30 cellular contexts compared by ENCODE assay signal in genomic region chr19:18655173-18655844, GRCh38. TPM values are rescaled to one million over a fixed set of nuclear protein-coding genes. Genes with fewer than 3 reads are reported as not detected.
"Had no signal": no experiment of that assay in that cellular context is flagged by ENCODE, and none has a peak within 500 bp of the region (broad histone marks: within the 10 kb centered on the region; RNA-seq: fewer than 3 reads in every experiment).

No MANE protein-coding gene starts in this region.

- H3K36me3 ChIP-seq: adrenal gland, cardiac muscle cell, SJCRH30 had no signal

- H3K9me3 ChIP-seq: adrenal gland, SJCRH30 had no signal

- H3K4me1 Mint-ChIP-seq: activated CD4-positive, alpha-beta T cell treated with anti-CD3 and anti-CD28 coated beads, Interleukin-2, amount 10 ng/mL, durations not matched to agents 7 days and 5 days had no signal

- H3K4me3 ChIP-seq: adrenal gland, cardiac muscle cell, SJCRH30, SK-N-MC had no signal

- H3K4me3 Mint-ChIP-seq: activated CD4-positive, alpha-beta T cell treated with anti-CD3 and anti-CD28 coated beads for 36 hours; activated CD4-positive, alpha-beta T cell treated with anti-CD3 and anti-CD28 coated beads, Interleukin-2, amount 10 ng/mL, durations not matched to agents 7 days and 5 days; activated CD8-positive, alpha-beta T cell treated with anti-CD3 and anti-CD28 coated beads, Interleukin-2, amount 10 ng/mL, durations not matched to agents 7 days and 5 days; activated naive CD4-positive, alpha-beta T cell treated with anti-CD3 and anti-CD28 coated beads for 36 hours; activated T-cell treated with anti-CD3 and anti-CD28 coated beads, Interleukin-2, amount 50 U/mL, for 24 hours; central memory CD8-positive, alpha-beta T cell had no signal

- H3K27ac ChIP-seq: cardiac muscle cell, SJCRH30, SK-N-MC had no signal

- H3K27ac Mint-ChIP-seq: activated CD4-positive, alpha-beta T cell treated with anti-CD3 and anti-CD28 coated beads for 36 hours; activated CD4-positive, alpha-beta T cell treated with anti-CD3 and anti-CD28 coated beads, Interleukin-2, amount 10 ng/mL, durations not matched to agents 7 days and 5 days; activated CD8-positive, alpha-beta T cell treated with anti-CD3 and anti-CD28 coated beads, Interleukin-2, amount 10 ng/mL, durations not matched to agents 7 days and 5 days; activated naive CD4-positive, alpha-beta T cell treated with anti-CD3 and anti-CD28 coated beads for 36 hours; activated T-cell treated with anti-CD3 and anti-CD28 coated beads, Interleukin-2, amount 50 U/mL, for 24 hours; activated T-helper 2 cell treated with anti-CD3 and anti-CD28 coated beads, Interferon-gamma antibody, Interleukin-2, Interleukin-4, amounts not matched to agents 10 μg/mL and 5 μg/mL and 100 μg/mL, durations not matched to agents 14 hours and 24 hours and 36 hours had no signal

- DNase-seq: activated CD4-positive, alpha-beta T cell treated with anti-CD3 and anti-CD28 coated beads for 36 hours; activated CD4-positive, alpha-beta T cell treated with anti-CD3 and anti-CD28 coated beads, Interleukin-2, amount 10 ng/mL, durations not matched to agents 7 days and 5 days; activated CD4-positive, alpha-beta T cell treated with anti-CD3 and anti-CD28 coated beads, Interleukin-2, amount 50 U/mL, for 48 hours; activated CD8-positive, alpha-beta T cell treated with anti-CD3 and anti-CD28 coated beads, Interleukin-2, amount 10 ng/mL, durations not matched to agents 7 days and 5 days; activated gamma-delta T cell; activated naive CD4-positive, alpha-beta T cell treated with anti-CD3 and anti-CD28 coated beads for 36 hours; activated T-cell treated with anti-CD3 and anti-CD28 coated beads, Interleukin-2, amount 50 U/mL, for 24 hours; adrenal gland; NCI-H1092 treated with DMSO at 0.1 percent for 48 hours; NCI-H1417; NCI-H146; NCI-H187; NCI-H2029 treated with DMSO at 0.1 percent for 48 hours; NCI-H2107; NCI-H510A; NCI-H526; NCI-H748 treated with DMSO at 0.1 percent for 48 hours; OCI-M1; SHP77; SJCRH30; T1000 had no signal

- H3K27me3 ChIP-seq: adrenal gland, cardiac muscle cell had no signal

- H3K36me3 Mint-ChIP-seq: activated naive CD4-positive, alpha-beta T cell treated with anti-CD3 and anti-CD28 coated beads, Interleukin-2, amount 50 U/mL, for 72 hours had no signal

- H3K27me3 Mint-ChIP-seq: activated CD4-positive, alpha-beta T cell treated with anti-CD3 and anti-CD28 coated beads for 36 hours; activated CD4-positive, alpha-beta T cell treated with anti-CD3 and anti-CD28 coated beads, Interleukin-2, amount 10 ng/mL, durations not matched to agents 7 days and 5 days; activated T-cell treated with anti-CD3 and anti-CD28 coated beads, Interleukin-2, amount 50 U/mL, for 24 hours; central memory CD8-positive, alpha-beta T cell had no signal

- H3K9me3 Mint-ChIP-seq: activated CD4-positive, alpha-beta T cell treated with anti-CD3 and anti-CD28 coated beads, Interleukin-2, amount 10 ng/mL, durations not matched to agents 7 days and 5 days; activated naive CD4-positive, alpha-beta T cell treated with anti-CD3 and anti-CD28 coated beads for 36 hours; activated T-cell treated with anti-CD3 and anti-CD28 coated beads, Interleukin-2, amount 50 U/mL, for 24 hours; activated T-helper 2 cell treated with anti-CD3 and anti-CD28 coated beads, Interferon-gamma antibody, Interleukin-2, Interleukin-4, amounts not matched to agents 10 μg/mL and 5 μg/mL and 100 μg/mL, durations not matched to agents 14 hours and 24 hours and 36 hours; central memory CD8-positive, alpha-beta T cell had no signal

- ATAC-seq: activated CD4-positive, alpha-beta T cell treated with anti-CD3 and anti-CD28 coated beads for 36 hours; activated CD4-positive, CD25-positive, alpha-beta regulatory T cell treated with anti-CD3 and anti-CD28 coated beads, Interleukin-2, amount 50 U/mL, for 24 hours; activated CD8-positive, alpha-beta T cell treated with anti-CD3 and anti-CD28 coated beads, Interleukin-2, amount 10 ng/mL, durations not matched to agents 7 days and 5 days; activated naive CD4-positive, alpha-beta T cell treated with anti-CD3 and anti-CD28 coated beads, Interleukin-2, amount 50 U/mL, for 72 hours had no signal

RNA-seq across cellular contexts. Expression of gene TMEM59L, which starts 42.6 kb away (rescaled TPM):
- total RNA-seq: activated CD8-positive, alpha-beta T cell treated with anti-CD3 and anti-CD28 coated beads, Interleukin-2, amount 10 ng/mL, durations not matched to agents 7 days and 5 days; activated T-helper 2 cell treated with anti-CD3 and anti-CD28 coated beads, Interferon-gamma antibody, Interleukin-2, Interleukin-4, amounts not matched to agents 10 μg/mL and 5 μg/mL and 100 μg/mL, durations not matched to agents 14 hours and 24 hours and 36 hours; RPMI7951; SJCRH30; T-helper 2 cell treated with Interferon-gamma antibody and Interleukin-4, amounts not matched to agents 100 ng/mL and 5 ng/mL, for 36 hours had no signal

RNA-seq across cellular contexts. Expression of gene CRLF1, which starts 48.7 kb away (rescaled TPM):
- total RNA-seq: activated CD4-positive, alpha-beta T cell treated with anti-CD3 and anti-CD28 coated beads for 36 hours; activated CD4-positive, alpha-beta T cell treated with anti-CD3 and anti-CD28 coated beads, Interleukin-2, amount 10 ng/mL, durations not matched to agents 7 days and 5 days; activated CD8-positive, alpha-beta T cell treated with anti-CD3 and anti-CD28 coated beads, Interleukin-2, amount 10 ng/mL, durations not matched to agents 7 days and 5 days; activated naive CD4-positive, alpha-beta T cell treated with anti-CD3 and anti-CD28 coated beads for 36 hours; activated naive CD4-positive, alpha-beta T cell treated with anti-CD3 and anti-CD28 coated beads, Interleukin-2, amount 50 U/mL, for 72 hours; activated T-helper 2 cell treated with anti-CD3 and anti-CD28 coated beads, Interferon-gamma antibody, Interleukin-2, Interleukin-4, amounts not matched to agents 10 μg/mL and 5 μg/mL and 100 μg/mL, durations not matched to agents 14 hours and 24 hours and 36 hours; T-helper 1 cell treated with Interleukin-12 subunit alpha and Interleukin-12 subunit beta and Interleukin-4 antibody, amounts not matched to agents 30 ng/mL and 1 ng/mL, for 36 hours; T-helper 2 cell treated with Interferon-gamma antibody and Interleukin-4, amounts not matched to agents 100 ng/mL and 5 ng/mL, for 36 hours had no signal
